Comparison of ENCODE assay signal across 9 cellular contexts in genomic region chr12:6753772-6754356, GRCh38. TPM values are rescaled to one million over a fixed set of nuclear protein-coding genes. Genes with fewer than 3 reads are reported as not detected.
DNase-seq lines count a peak whose midpoint lies in the region; ATAC-seq and TF ChIP-seq lines count a peak whose summit lies in the region.
"Had no signal": no experiment of that assay in that cellular context is flagged by ENCODE, and none has a peak within 500 bp of the region (broad histone marks: within the 10 kb centered on the region; RNA-seq: fewer than 3 reads in every experiment).

No MANE protein-coding gene starts in this region.

- no peak overlapping the region for H3K23ac ChIP-seq in trophoblast cell (ENCODE audit: low read length)

- no peak overlapping the region for H3K18ac ChIP-seq in trophoblast cell (ENCODE audit: low read length)

- DNase-seq in Peyer's patch (no peak), trophoblast cell (no peak), NCI-H187 treated with DMSO at 0.1 percent for 48 hours (lab: John Stamatoyannopoulos, UW) (no peak), islet precursor cell (no peak), nucleus accumbens (lab: John Stamatoyannopoulos, UW) (no peak)

- H3K79me1 ChIP-seq in trophoblast cell (ENCODE audit: low read length) = peaks cover 12% of the 10 kb centered on the region

- no peak overlapping the region for H3K27ac ChIP-seq in DOHH2 (ENCODE audit: low read depth, low read length)
- peak overlapping the region; percentile 97 to 99 (median 98) for H3K27ac ChIP-seq in Peyer's patch
- peak overlapping the region; percentile 3 to 100 for H3K27ac ChIP-seq in esophagus (ENCODE audit: low read depth in 2 of 2, low read length in 1 of 2)
- H3K27ac ChIP-seq in trophoblast cell (ENCODE audit: low read depth, low read length) = no peak overlapping the region

- no peak overlapping the region for H4K12ac ChIP-seq in trophoblast cell (ENCODE audit: low read depth, low read length)

- H3K9me3 ChIP-seq in DOHH2 (ENCODE audit: control insufficient read depth, insufficient read depth, low read length) (no peaks in the 10 kb centered on the region), Peyer's patch (no peaks in the 10 kb centered on the region), esophagus (ENCODE audit: control insufficient read depth in 2 of 2, insufficient read depth in 1 of 2, low read depth in 1 of 2, low read length in 1 of 2) (no peaks in the 10 kb centered on the region), trophoblast cell (ENCODE audit: insufficient read depth, low read depth, low read length) (peaks cover 3% of the 10 kb centered on the region)

- H3K4me3 ChIP-seq in DOHH2 (ENCODE audit: low read length) = peak overlapping the region; percentile 88
- peak overlapping the region in 1 of 4 donors; percentile 91 for H3K4me3 ChIP-seq in Peyer's patch
- no peak overlapping the region for H3K4me3 ChIP-seq in esophagus (ENCODE audit: low read depth in 1 of 2, low read length in 2 of 2)
- no peak overlapping the region for H3K4me3 ChIP-seq in trophoblast cell (ENCODE audit: low read depth, low read length)

- H2AFZ ChIP-seq in trophoblast cell (ENCODE audit: insufficient read depth, low read length, poor library complexity) = no peak overlapping the region

- ATAC-seq in HG03439 (IDR thresholded peaks at IDR 0.05; ENCODE audit: unreplicated experiment) = no peak

- peak overlapping the region; percentile 98 for H3K4me2 ChIP-seq in DOHH2 (ENCODE audit: low read length)
- peak overlapping the region; percentile 43 for H3K4me2 ChIP-seq in trophoblast cell (ENCODE audit: low read length)

- no peak for TF ChIP-seq CTCF in DOHH2 (IDR thresholded peaks at IDR 0.05; ENCODE audit: low read depth, low read length, poor library complexity, severe bottlenecking)
- TF ChIP-seq CTCF in Peyer's patch (IDR thresholded peaks at IDR 0.05) = peak in 4 of 6 experiments; percentile 93 to 98 (median 96)

- WGBS in esophagus, 2 donors = 0 to 1% methylated on average over 7 of the region's 7 CpGs
- no CpG with 5 or more reads among the region's 7 CpGs for WGBS in trophoblast cell (ENCODE audit: extremely low coverage, insufficient coverage, insufficient read length)

- no peak for TF ChIP-seq POLR2A in Peyer's patch (IDR thresholded peaks at IDR 0.05)

- no peak overlapping the region for H4K91ac ChIP-seq in trophoblast cell (ENCODE audit: low read depth, low read length)

- peaks cover 34% of the 10 kb centered on the region for H3K4me1 ChIP-seq in DOHH2 (ENCODE audit: control insufficient read depth, low read length)
- H3K4me1 ChIP-seq in Peyer's patch = peaks cover 0 to 16% (median 3%) of the 10 kb centered on the region in 4 donors
- peaks cover 0 to 4% of the 10 kb centered on the region in 2 donors for H3K4me1 ChIP-seq in esophagus (ENCODE audit: control insufficient read depth in 2 of 2, insufficient read depth in 2 of 2, low read length in 1 of 2)
- peaks cover 5 to 6% of the 10 kb centered on the region in 2 experiments for H3K4me1 ChIP-seq in trophoblast cell (ENCODE audit: control insufficient read depth in 1 of 2, insufficient read depth in 2 of 2, low read length in 2 of 2)

- H3K9ac ChIP-seq in trophoblast cell (ENCODE audit: low read length) = no peak overlapping the region

- H3K79me2 ChIP-seq in DOHH2 (ENCODE audit: control insufficient read depth, low read length) (peaks cover 13% of the 10 kb centered on the region), trophoblast cell (ENCODE audit: control insufficient read depth, insufficient read depth, low read length, poor library complexity) (peaks cover 15% of the 10 kb centered on the region)

- no peak overlapping the region for H2BK12ac ChIP-seq in trophoblast cell (ENCODE audit: low read length)

- H2AK5ac ChIP-seq in trophoblast cell (ENCODE audit: low read length) = no peak overlapping the region

- peaks cover 32% of the 10 kb centered on the region for H3K36me3 ChIP-seq in DOHH2 (ENCODE audit: control insufficient read depth, low read length)
- H3K36me3 ChIP-seq in Peyer's patch = peaks cover 0 to 29% (median 0%) of the 10 kb centered on the region in 3 donors
- peaks cover 4 to 21% of the 10 kb centered on the region in 2 donors for H3K36me3 ChIP-seq in esophagus (ENCODE audit: control insufficient read depth in 2 of 2, insufficient read depth in 2 of 2, low read length in 1 of 2)
- peaks cover 26 to 30% of the 10 kb centered on the region in 2 experiments for H3K36me3 ChIP-seq in trophoblast cell (ENCODE audit: control insufficient read depth in 1 of 2, insufficient read depth in 2 of 2, low read length in 2 of 2)

- H4K20me1 ChIP-seq in DOHH2 (ENCODE audit: control insufficient read depth, insufficient read depth, low read depth, low read length) = no peaks in the 10 kb centered on the region

- peak overlapping the region; percentile 12 for H4K8ac ChIP-seq in trophoblast cell (ENCODE audit: low read depth, low read length)

- H3K14ac ChIP-seq in trophoblast cell (ENCODE audit: low read length) = no peak overlapping the region

- H3F3A ChIP-seq in DOHH2 (ENCODE audit: control insufficient read depth, insufficient read depth) = no peaks in the 10 kb centered on the region

- no peak overlapping the region for H2BK120ac ChIP-seq in trophoblast cell (ENCODE audit: insufficient read depth, low read length, poor library complexity)

- no peaks in the 10 kb centered on the region for H3K9me2 ChIP-seq in DOHH2 (replicated peaks; ENCODE audit: control insufficient read depth, low read length)

- H3K4ac ChIP-seq in trophoblast cell (ENCODE audit: low read depth, low read length) = no peak overlapping the region

- H3K27me3 ChIP-seq in DOHH2 (ENCODE audit: control insufficient read depth, low read length) = no peaks in the 10 kb centered on the region
- H3K27me3 ChIP-seq in Peyer's patch = no peaks in the 10 kb centered on the region
- H3K27me3 ChIP-seq in esophagus (ENCODE audit: control insufficient read depth in 1 of 2, insufficient read depth in 2 of 2, low read length in 2 of 2) = no peaks in the 10 kb centered on the region
- H3K27me3 ChIP-seq in trophoblast cell (ENCODE audit: insufficient read depth, low read length) = no peaks in the 10 kb centered on the region

- H2BK5ac ChIP-seq in trophoblast cell (ENCODE audit: low read depth, low read length, poor library complexity) = no peak overlapping the region

RNA-seq across cellular contexts. Expression of gene MLF2, which starts 0.9 kb away (rescaled TPM):
- 100 to 1,000 TPM in 3 of 4 donors, 10 to 100 TPM in 1; 94.9 to 212 (median 182) TPM for total RNA-seq in Peyer's patch
- polyA plus RNA-seq in esophagus = 100 to 1,000 TPM; 117 to 158 TPM
- polyA plus RNA-seq in trophoblast cell (2013) = 219 and 234 TPM in 2 replicates

RNA-seq across cellular contexts. Expression of gene PTMS, which starts 12.3 kb away (rescaled TPM):
- total RNA-seq in Peyer's patch = 10 to 100 TPM; 44.2 to 87.5 (median 53.0) TPM
- 100 to 1,000 TPM; 249 to 449 TPM for polyA plus RNA-seq in esophagus
- 441 and 482 TPM in 2 replicates for polyA plus RNA-seq in trophoblast cell (2013)

RNA-seq across cellular contexts. Expression of gene LAG3, which starts 18.5 kb away (rescaled TPM):
- total RNA-seq in Peyer's patch = 1 to 10 TPM in 3 of 4 donors, not detected in 1; 1.3 to 3.0 (median 1.6) TPM
- polyA plus RNA-seq in esophagus = 1 to 10 TPM in 1 of 2 donors, under 1 TPM in 1; 0.88 to 1.1 TPM
- 0.29 and 0.37 TPM in 2 replicates for polyA plus RNA-seq in trophoblast cell (2013)

RNA-seq across cellular contexts. Expression of gene COPS7A, which starts 30.0 kb away (rescaled TPM):
- 10 to 100 TPM; 38.4 to 72.6 (median 51.8) TPM for total RNA-seq in Peyer's patch
- polyA plus RNA-seq in esophagus = 10 to 100 TPM; 34.7 to 55.4 TPM
- polyA plus RNA-seq in trophoblast cell (2013) = 30.5 and 31.7 TPM in 2 replicates

RNA-seq across cellular contexts. Expression of gene CD4, which starts 35.5 kb away (rescaled TPM):
- 1 to 10 TPM; 2.1 to 9.1 (median 4.0) TPM for total RNA-seq in Peyer's patch
- polyA plus RNA-seq in esophagus = 1 to 10 TPM; 1.4 to 2.3 TPM
- polyA plus RNA-seq in trophoblast cell (2013) = 0.04 TPM in 2 replicates
- total RNA-seq: NCI-H460 had no signal

Comparison
In these comparisons a context has a peak if more than half of its experiments do, and no peak if none do; other contexts are left out.
1. H3K27ac ChIP-seq: peak in Peyer's patch (4 of 4) and esophagus (2 of 2); none in DOHH2 (single experiment) and trophoblast cell (single experiment).